ENCODE assay signal across 7 cellular contexts in genomic region chr16:70188608-70188915, GRCh38. TPM values are rescaled to one million over a fixed set of nuclear protein-coding genes. Genes with fewer than 3 reads are reported as not detected.
A peak's percentile ranks its signal among the peaks of the same experiment; 100 is the strongest.
DNase-seq lines count a peak whose midpoint lies in the region; ATAC-seq and TF ChIP-seq lines count a peak whose summit lies in the region.
"Not testable (repeated sequence)": the region's sequence is repeated elsewhere in the genome, so short reads cannot be mapped to it uniquely, and the experiment has no call there.

No MANE protein-coding gene starts in this region.

- peak overlapping the region; percentile 47 for H4K8ac ChIP-seq in trophoblast cell (ENCODE audit: low read depth, low read length)

- not testable (repeated sequence) for H3K27ac Mint-ChIP-seq in activated CD8-positive, alpha-beta T cell treated with anti-CD3 and anti-CD28 coated beads, Interleukin-2, amount 10 ng/mL, durations not matched to agents 7 days and 5 days; endodermal cell; memory B cell; stimulated activated naive CD8-positive, alpha-beta T cell treated with anti-CD3 and anti-CD28 coated beads, Interleukin-15, amount 100 ng/mL, for 72 hours

- not testable (repeated sequence) for H2AK5ac ChIP-seq in trophoblast cell (ENCODE audit: low read length)

- intact Hi-C loops in left ventricle myocardium superior (cut with micrococcal nuclease), result not testable (repeated sequence)

- H3K4me3 ChIP-seq in H7 (ENCODE audit: insufficient read depth, low read depth, low read length), result peak overlapping the region; percentile 31
- not testable (repeated sequence) for H3K4me3 ChIP-seq in endodermal cell (ENCODE audit: low read length); trophoblast cell (ENCODE audit: low read depth, low read length)

- H2AFZ ChIP-seq in trophoblast cell (ENCODE audit: insufficient read depth, low read length, poor library complexity), result not testable (repeated sequence)

- H3K4me1 Mint-ChIP-seq in activated CD8-positive, alpha-beta T cell treated with anti-CD3 and anti-CD28 coated beads, Interleukin-2, amount 10 ng/mL, durations not matched to agents 7 days and 5 days (ENCODE audit: low read depth); endodermal cell; memory B cell; stimulated activated naive CD8-positive, alpha-beta T cell treated with anti-CD3 and anti-CD28 coated beads, Interleukin-15, amount 100 ng/mL, for 72 hours: not testable (repeated sequence)

- H3K36me3 Mint-ChIP-seq in activated CD8-positive, alpha-beta T cell treated with anti-CD3 and anti-CD28 coated beads, Interleukin-2, amount 10 ng/mL, durations not matched to agents 7 days and 5 days (ENCODE audit: low read depth); endodermal cell (ENCODE audit: low read depth); memory B cell: not testable (repeated sequence)

- H3K9ac ChIP-seq in endodermal cell (ENCODE audit: extremely low read depth, low read length, poor library complexity, severe bottlenecking); trophoblast cell (ENCODE audit: low read length): not testable (repeated sequence)

- not testable (repeated sequence) for H3K79me2 ChIP-seq in trophoblast cell (ENCODE audit: control insufficient read depth, insufficient read depth, low read length, poor library complexity)

- peak overlapping the region; percentile 55 for H3K4me2 ChIP-seq in trophoblast cell (ENCODE audit: low read length)

- not testable (repeated sequence) for H3K14ac ChIP-seq in trophoblast cell (ENCODE audit: low read length)

- not testable (repeated sequence) for DNase-seq in H7; activated CD8-positive, alpha-beta T cell treated with anti-CD3 and anti-CD28 coated beads, Interleukin-2, amount 10 ng/mL, durations not matched to agents 7 days and 5 days; left ventricle myocardium superior; memory B cell (ENCODE audit: low spot score in 2 of 2); trophoblast cell; stimulated activated naive CD8-positive, alpha-beta T cell treated with anti-CD3 and anti-CD28 coated beads, Interleukin-15, amount 100 ng/mL, for 72 hours
- peak; percentile 57 for DNase-seq in endodermal cell

- WGBS in endodermal cell (ENCODE audit: insufficient coverage in 1 of 2, insufficient read length in 1 of 2), 2 experiments, result 18 to 19% methylated on average over 5 to 8 of the region's 22 CpGs
- no CpG with 5 or more reads among the region's 22 CpGs for WGBS in trophoblast cell (ENCODE audit: extremely low coverage, insufficient coverage, insufficient read length)

- not testable (repeated sequence) for TF ChIP-seq CTCF in endodermal cell (conservative IDR thresholded peaks at IDR 0.05)

- not testable (repeated sequence) for H3K79me1 ChIP-seq in trophoblast cell (ENCODE audit: low read length)

- H3K36me3 ChIP-seq in H7 (replicated peaks; ENCODE audit: control insufficient read depth, insufficient read depth, low read length); endodermal cell (ENCODE audit: control insufficient read depth, insufficient read depth, low read length); trophoblast cell (ENCODE audit: control insufficient read depth in 1 of 2, insufficient read depth in 2 of 2, low read length in 2 of 2): not testable (repeated sequence)

- not testable (repeated sequence) for H3K4ac ChIP-seq in trophoblast cell (ENCODE audit: low read depth, low read length)

- not testable (repeated sequence) for H3K18ac ChIP-seq in trophoblast cell (ENCODE audit: low read length)

- POLR2A ChIA-PET in activated CD8-positive, alpha-beta T cell treated with anti-CD3 and anti-CD28 coated beads, Interleukin-2, amount 10 ng/mL, durations not matched to agents 7 days and 5 days (lab: Charles Lee), result not testable (repeated sequence)

- not testable (repeated sequence) for H3K27ac ChIP-seq in endodermal cell (ENCODE audit: low read depth, low read length); trophoblast cell (ENCODE audit: low read depth, low read length)

- not testable (repeated sequence) for H3K4me3 Mint-ChIP-seq in activated CD8-positive, alpha-beta T cell treated with anti-CD3 and anti-CD28 coated beads, Interleukin-2, amount 10 ng/mL, durations not matched to agents 7 days and 5 days; endodermal cell; memory B cell; stimulated activated naive CD8-positive, alpha-beta T cell treated with anti-CD3 and anti-CD28 coated beads, Interleukin-15, amount 100 ng/mL, for 72 hours

- H3K4me1 ChIP-seq in endodermal cell (ENCODE audit: control insufficient read depth, insufficient read depth, low read length); trophoblast cell (ENCODE audit: control insufficient read depth in 1 of 2, insufficient read depth in 2 of 2, low read length in 2 of 2): not testable (repeated sequence)

- H2BK12ac ChIP-seq in trophoblast cell (ENCODE audit: low read length), result not testable (repeated sequence)

- H3K23ac ChIP-seq in trophoblast cell (ENCODE audit: low read length), result not testable (repeated sequence)

- not testable (repeated sequence) for H2BK5ac ChIP-seq in trophoblast cell (ENCODE audit: low read depth, low read length, poor library complexity)

- H3K9me3 Mint-ChIP-seq in activated CD8-positive, alpha-beta T cell treated with anti-CD3 and anti-CD28 coated beads, Interleukin-2, amount 10 ng/mL, durations not matched to agents 7 days and 5 days (ENCODE audit: insufficient read depth); endodermal cell; memory B cell; stimulated activated naive CD8-positive, alpha-beta T cell treated with anti-CD3 and anti-CD28 coated beads, Interleukin-15, amount 100 ng/mL, for 72 hours: not testable (repeated sequence)

- CTCF ChIA-PET in activated CD8-positive, alpha-beta T cell treated with anti-CD3 and anti-CD28 coated beads, Interleukin-2, amount 10 ng/mL, durations not matched to agents 7 days and 5 days (lab: Charles Lee), result not testable (repeated sequence)

- not testable (repeated sequence) for H3K27me3 ChIP-seq in H7 (ENCODE audit: control insufficient read depth, insufficient read depth, low read length); endodermal cell (ENCODE audit: control insufficient read depth, insufficient read depth, low read length, poor library complexity, severe bottlenecking); trophoblast cell (ENCODE audit: insufficient read depth, low read length)

- H3K27me3 Mint-ChIP-seq in activated CD8-positive, alpha-beta T cell treated with anti-CD3 and anti-CD28 coated beads, Interleukin-2, amount 10 ng/mL, durations not matched to agents 7 days and 5 days (ENCODE audit: low read depth); endodermal cell (ENCODE audit: insufficient read depth); memory B cell; stimulated activated naive CD8-positive, alpha-beta T cell treated with anti-CD3 and anti-CD28 coated beads, Interleukin-15, amount 100 ng/mL, for 72 hours: not testable (repeated sequence)

- not testable (repeated sequence) for H2BK120ac ChIP-seq in trophoblast cell (ENCODE audit: insufficient read depth, low read length, poor library complexity)

- not testable (repeated sequence) for H4K12ac ChIP-seq in trophoblast cell (ENCODE audit: low read depth, low read length)

- peak; percentile 21 for ATAC-seq in activated CD8-positive, alpha-beta T cell treated with anti-CD3 and anti-CD28 coated beads, Interleukin-2, amount 10 ng/mL, durations not matched to agents 7 days and 5 days
- ATAC-seq in left ventricle myocardium superior (peak; percentile 83), memory B cell (ENCODE audit: low read depth) (peak; percentile 20)
- peak; percentile 26 for ATAC-seq in stimulated activated naive CD8-positive, alpha-beta T cell treated with anti-CD3 and anti-CD28 coated beads, Interleukin-15, amount 100 ng/mL, for 72 hours

- not testable (repeated sequence) for H3K9me3 ChIP-seq in endodermal cell (ENCODE audit: control insufficient read depth, low read length); trophoblast cell (ENCODE audit: insufficient read depth, low read depth, low read length)

- H4K91ac ChIP-seq in trophoblast cell (ENCODE audit: low read depth, low read length), result not testable (repeated sequence)

RNA-seq across cellular contexts. Expression of gene CLEC18C, which starts 15.0 kb away (rescaled TPM):
- 0.07 and 0.35 TPM in 2 replicates for total RNA-seq in H7 (2014; rRNA removed; shearing (Covaris generic))
- total RNA-seq in activated CD8-positive, alpha-beta T cell treated with anti-CD3 and anti-CD28 coated beads, Interleukin-2, amount 10 ng/mL, durations not matched to agents 7 days and 5 days, result 1 to 10 TPM in 1 of 2 experiments, under 1 TPM in 1; 0.42 to 1.1 TPM
- under 1 TPM in 1 of 2 donors, not detected in 1; 0.20 TPM for total RNA-seq in endodermal cell
- 9.4 TPM for polyA plus RNA-seq in endodermal cell (2013, experiment 1 of 2)
- 8.3 TPM for polyA plus RNA-seq in endodermal cell (2013, experiment 2 of 2)
- not detected for total RNA-seq in left ventricle myocardium superior
- polyA plus RNA-seq in trophoblast cell (2013), result not detected in 2 replicates

Comparison
In these comparisons a context has a peak if more than half of its experiments do, and no peak if none do; other contexts are left out.
1. ATAC-seq: peak in every context shown above with its lines; median percentile 83 in left ventricle myocardium superior; 26 in stimulated activated naive CD8-positive, alpha-beta T cell treated with anti-CD3 and anti-CD28 coated beads, Interleukin-15, amount 100 ng/mL, for 72 hours; 21 in activated CD8-positive, alpha-beta T cell treated with anti-CD3 and anti-CD28 coated beads, Interleukin-2, amount 10 ng/mL, durations not matched to agents 7 days and 5 days; 20 in memory B cell.